ENCODE assay signal across 1 cellular context in the genomic region with DNA sequence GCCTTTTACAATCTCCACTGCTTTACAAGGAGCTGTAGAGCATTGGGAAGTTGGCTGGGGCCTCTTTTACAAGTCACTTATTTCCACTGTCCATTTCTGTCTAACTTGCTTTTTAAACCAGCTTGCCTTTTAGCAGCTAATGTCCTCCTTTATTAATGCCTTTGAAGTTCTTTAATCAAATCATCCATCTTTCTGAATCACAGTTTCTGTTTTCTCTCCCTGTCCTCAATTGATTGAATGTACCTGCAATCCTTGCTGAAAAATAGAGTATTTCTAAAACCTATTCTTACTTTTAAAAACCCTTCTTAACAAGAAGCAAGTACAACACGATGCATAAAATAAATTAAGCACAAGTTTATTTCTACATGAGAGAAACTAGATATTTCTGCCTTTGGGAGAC.
TF ChIP-seq lines count a peak whose summit lies in the region.

No MANE protein-coding gene starts in this region.

TF ChIP-seq in SK-N-SH, 30 proteins besides CTCF, POLR2A, EP300 and RAD21 (continued from another document):
- TF ChIP-seq, protein P1, sequence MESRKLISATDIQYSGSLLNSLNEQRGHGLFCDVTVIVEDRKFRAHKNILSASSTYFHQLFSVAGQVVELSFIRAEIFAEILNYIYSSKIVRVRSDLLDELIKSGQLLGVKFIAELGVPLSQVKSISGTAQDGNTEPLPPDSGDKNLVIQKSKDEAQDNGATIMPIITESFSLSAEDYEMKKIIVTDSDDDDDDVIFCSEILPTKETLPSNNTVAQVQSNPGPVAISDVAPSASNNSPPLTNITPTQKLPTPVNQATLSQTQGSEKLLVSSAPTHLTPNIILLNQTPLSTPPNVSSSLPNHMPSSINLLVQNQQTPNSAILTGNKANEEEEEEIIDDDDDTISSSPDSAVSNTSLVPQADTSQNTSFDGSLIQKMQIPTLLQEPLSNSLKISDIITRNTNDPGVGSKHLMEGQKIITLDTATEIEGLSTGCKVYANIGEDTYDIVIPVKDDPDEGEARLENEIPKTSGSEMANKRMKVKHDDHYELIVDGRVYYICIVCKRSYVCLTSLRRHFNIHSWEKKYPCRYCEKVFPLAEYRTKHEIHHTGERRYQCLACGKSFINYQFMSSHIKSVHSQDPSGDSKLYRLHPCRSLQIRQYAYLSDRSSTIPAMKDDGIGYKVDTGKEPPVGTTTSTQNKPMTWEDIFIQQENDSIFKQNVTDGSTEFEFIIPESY (IDR thresholded peaks at IDR 0.05; ENCODE audit: borderline replicate concordance, low read depth) = no peak
- TF ChIP-seq JUND (IDR thresholded peaks at IDR 0.05) (no peak), CHD2 (IDR thresholded peaks at IDR 0.05; ENCODE audit: low read length, partially characterized antibody) (no peak)
